Comparison of ENCODE assay signal across 8 cellular contexts in the genomic region with DNA sequence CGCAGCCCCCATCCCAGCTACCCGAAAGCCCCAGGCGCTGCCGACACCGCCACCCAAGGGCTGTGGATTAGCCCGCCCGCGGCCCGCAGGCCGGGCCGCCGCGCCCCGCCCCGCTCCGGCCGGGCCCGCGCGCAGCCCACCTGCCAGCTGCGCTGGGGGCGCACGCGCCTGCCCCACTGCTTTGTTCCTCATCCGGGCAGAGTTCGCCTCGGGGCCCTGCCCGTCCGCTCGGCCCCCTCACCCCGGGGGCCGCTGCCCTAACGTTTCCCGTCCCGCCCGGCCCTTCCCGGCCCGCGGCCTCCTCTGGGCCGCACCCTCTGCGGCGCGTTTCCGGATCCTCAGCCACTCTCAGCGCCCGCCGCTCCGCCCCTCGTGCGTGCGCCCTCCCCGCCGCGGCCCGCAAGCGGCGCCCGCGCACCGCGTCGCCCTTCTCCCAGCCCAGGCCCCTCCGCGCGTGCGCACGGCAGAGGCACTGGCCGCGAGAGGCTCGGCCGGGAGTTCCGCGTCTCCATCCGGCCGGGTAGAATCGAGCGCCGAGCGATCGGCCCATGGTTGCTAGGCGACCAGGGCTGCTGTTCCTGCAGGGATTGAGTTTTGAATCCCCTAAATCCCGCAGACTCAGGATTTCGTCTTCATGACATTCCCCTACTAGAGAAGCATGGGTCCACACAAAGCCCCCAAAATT. TPM values are rescaled to one million over a fixed set of nuclear protein-coding genes. Genes with fewer than 3 reads are reported as not detected.
DNase-seq lines count a peak whose midpoint lies in the region; TF ChIP-seq lines count a peak whose summit lies in the region.

A gene with protein sequence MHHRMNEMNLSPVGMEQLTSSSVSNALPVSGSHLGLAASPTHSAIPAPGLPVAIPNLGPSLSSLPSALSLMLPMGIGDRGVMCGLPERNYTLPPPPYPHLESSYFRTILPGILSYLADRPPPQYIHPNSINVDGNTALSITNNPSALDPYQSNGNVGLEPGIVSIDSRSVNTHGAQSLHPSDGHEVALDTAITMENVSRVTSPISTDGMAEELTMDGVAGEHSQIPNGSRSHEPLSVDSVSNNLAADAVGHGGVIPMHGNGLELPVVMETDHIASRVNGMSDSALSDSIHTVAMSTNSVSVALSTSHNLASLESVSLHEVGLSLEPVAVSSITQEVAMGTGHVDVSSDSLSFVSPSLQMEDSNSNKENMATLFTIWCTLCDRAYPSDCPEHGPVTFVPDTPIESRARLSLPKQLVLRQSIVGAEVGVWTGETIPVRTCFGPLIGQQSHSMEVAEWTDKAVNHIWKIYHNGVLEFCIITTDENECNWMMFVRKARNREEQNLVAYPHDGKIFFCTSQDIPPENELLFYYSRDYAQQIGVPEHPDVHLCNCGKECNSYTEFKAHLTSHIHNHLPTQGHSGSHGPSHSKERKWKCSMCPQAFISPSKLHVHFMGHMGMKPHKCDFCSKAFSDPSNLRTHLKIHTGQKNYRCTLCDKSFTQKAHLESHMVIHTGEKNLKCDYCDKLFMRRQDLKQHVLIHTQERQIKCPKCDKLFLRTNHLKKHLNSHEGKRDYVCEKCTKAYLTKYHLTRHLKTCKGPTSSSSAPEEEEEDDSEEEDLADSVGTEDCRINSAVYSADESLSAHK (minus strand): TSS at position 321 of the 685 bp plus-strand sequence. CDS start 622 bp downstream, outside the sequence.

- no peak within 1 kb of the TSS for H2BK12ac ChIP-seq in H9 (ENCODE audit: insufficient read length, low read depth, low read length)

- H3F3A ChIP-seq in neural cell (ENCODE audit: insufficient read depth, low read length, poor library complexity, severe bottlenecking) = no peaks in the 10 kb centered on the region

- H3K9me3 ChIP-seq in H9 (ENCODE audit: control insufficient read depth, low read depth, low read length) (no peaks in the 10 kb centered on the region), neural cell (ENCODE audit: low read length) (no peaks in the 10 kb centered on the region), stomach (no peaks in the 10 kb centered on the region)

- no peak within 1 kb of the TSS for H2BK120ac ChIP-seq in H9 (ENCODE audit: low read depth, low read length, poor library complexity, severe bottlenecking)

- TF ChIP-seq EP300 in neural cell (conservative IDR thresholded peaks at IDR 0.05; ENCODE audit: poor library complexity, severe bottlenecking) (peak; percentile 72), stomach (IDR thresholded peaks at IDR 0.05) (no peak)

- H3K9me3 Mint-ChIP-seq in H9 = no peaks in the 10 kb centered on the region

- WGBS in H9 (ENCODE audit: extremely low coverage, insufficient read length, low lambda C conversion rate) = no CpG with 5 or more reads among the region's 83 CpGs
- 0 to 1% (median 0%) methylated on average over 2 to 83 of the region's 83 CpGs for WGBS in stomach, 5 donors

- H4K8ac ChIP-seq in H9 (replicated peaks; ENCODE audit: insufficient read length, low read depth, low read length) = no peak within 1 kb of the TSS

- H2BK15ac ChIP-seq in H9 (ENCODE audit: low read depth, low read length) = no peak within 1 kb of the TSS

- H3K27me3 ChIP-seq in H9 (ENCODE audit: insufficient read depth, low read length) (no peaks in the 10 kb centered on the region), neural cell (ENCODE audit: insufficient read depth, low read depth, low read length) (no peaks in the 10 kb centered on the region), stomach (no peaks in the 10 kb centered on the region)

- H3K23ac ChIP-seq in H9 (ENCODE audit: insufficient read length, low read depth, low read length) = no peak within 1 kb of the TSS

- H3K9ac ChIP-seq in H9 (ENCODE audit: extremely low read depth, insufficient read length, low read length) (peak within 1 kb of the TSS; percentile 79), neural cell (ENCODE audit: low read length) (peak within 1 kb of the TSS; percentile 83)

- no peaks in the 10 kb centered on the region for H3K9me2 ChIP-seq in neural cell (ENCODE audit: insufficient read depth, low read length)

- H3K4me1 ChIP-seq in H9 (ENCODE audit: insufficient read depth, low read length) (no peaks in the 10 kb centered on the region), stomach (peaks cover 27 to 39% (median 35%) of the 10 kb centered on the region in 4 donors)

- H3K79me2 ChIP-seq in H9 (ENCODE audit: insufficient read depth, low read length) (peaks cover 16% of the 10 kb centered on the region; the same call in 1 of the 2 replicates), neural cell (replicated peaks; ENCODE audit: insufficient read depth, low read length) (peaks cover 38% of the 10 kb centered on the region)

- H3K4me2 ChIP-seq in H9 (ENCODE audit: insufficient read depth, insufficient read length, low read length) = peak within 1 kb of the TSS; percentile 100
- peak within 1 kb of the TSS; percentile 91 for H3K4me2 ChIP-seq in neural cell (ENCODE audit: low read length)

- no peak within 1 kb of the TSS for H3K4ac ChIP-seq in H9 (ENCODE audit: low read depth, low read length)

- peaks cover 8 to 13% (median 9%) of the 10 kb centered on the region in 3 experiments; a peak in 6 of 7 replicates for H3K36me3 Mint-ChIP-seq in H9 (ENCODE audit: insufficient read depth in 1 of 3, low read depth in 3 of 3)

- no peak within 1 kb of the TSS for H2AK5ac ChIP-seq in H9 (ENCODE audit: insufficient read length, low read length)

- H3K27ac Mint-ChIP-seq in H9 = peak within 1 kb of the TSS in 2 of 3 experiments; percentile 79 to 80; a peak in 4 of 7 replicates

- in situ Hi-C loops in G401 (cut with HindIII; ENCODE audit: low sequenced_read_pairs) = no loop called here

- TF ChIP-seq CTCF in H9 (conservative IDR thresholded peaks at IDR 0.05) = peak; percentile 53
- TF ChIP-seq CTCF in neural cell (IDR thresholded peaks at IDR 0.05; ENCODE audit: poor library complexity, severe bottlenecking) = peak; percentile 74
- TF ChIP-seq CTCF in stomach (IDR thresholded peaks at IDR 0.05) = peak in 2 of 7 experiments; percentile 47 to 49

- H3K4me3 ChIP-seq in neural cell (ENCODE audit: low read length) (peak within 1 kb of the TSS; percentile 73), stomach (peak within 1 kb of the TSS; percentile 83 to 92 (median 88))

- H2BK20ac ChIP-seq in H9 (ENCODE audit: low read depth, low read length, poor library complexity, severe bottlenecking) = no peak within 1 kb of the TSS

- peak in 1 of 4 donors; percentile 17 for TF ChIP-seq POLR2A in stomach (IDR thresholded peaks at IDR 0.05)

- H3K4me3 Mint-ChIP-seq in H9 = peak within 1 kb of the TSS; percentile 89 to 94

- peak within 1 kb of the TSS; percentile 73 for H4K5ac ChIP-seq in H9 (ENCODE audit: insufficient read length, low read depth, low read length)

- H2AFZ ChIP-seq in H9 (ENCODE audit: low read length) (peak within 1 kb of the TSS; percentile 12), neural cell (ENCODE audit: low read depth, low read length) (peak within 1 kb of the TSS; percentile 85)

- H3K36me3 ChIP-seq in neural cell (ENCODE audit: insufficient read depth, low read length) = no peaks in the 10 kb centered on the region
- peaks cover 9 to 20% (median 18%) of the 10 kb centered on the region in 4 donors for H3K36me3 ChIP-seq in stomach

- intact Hi-C loops in stomach (cut with DNase I; ENCODE audit: low total_unique reads) = no loop called here

- no peak within 1 kb of the TSS for H2BK5ac ChIP-seq in H9 (ENCODE audit: insufficient read length, low read length)

- H3K27ac ChIP-seq in H9 (ENCODE audit: insufficient read length, low read depth, low read length) (no peak within 1 kb of the TSS), neural cell (ENCODE audit: low read length) (peak within 1 kb of the TSS; percentile 83), stomach (peak within 1 kb of the TSS; percentile 73 to 88 (median 82))

- H4K91ac ChIP-seq in H9 (ENCODE audit: insufficient read length, low read depth, low read length) = no peak within 1 kb of the TSS

- peaks cover 4% of the 10 kb centered on the region; the same call in 1 of the 2 replicates for H3K27me3 Mint-ChIP-seq in H9 (ENCODE audit: low read depth)

- H3K14ac ChIP-seq in H9 (ENCODE audit: insufficient read depth, low read length) = peak within 1 kb of the TSS; percentile 23; the same call in 1 of the 2 replicates

- peak within 1 kb of the TSS; percentile 2 for H3K18ac ChIP-seq in H9 (ENCODE audit: insufficient read length, low read depth, low read length)

- peak; percentile 79 for TF ChIP-seq RAD21 in neural cell (conservative IDR thresholded peaks at IDR 0.05)

- H3K4me1 Mint-ChIP-seq in H9 = peaks cover 16 to 19% of the 10 kb centered on the region in 2 experiments

- H3K79me1 ChIP-seq in H9 (ENCODE audit: insufficient read depth, low read depth, low read length, poor library complexity, severe bottlenecking) = no peaks in the 10 kb centered on the region

- no peak within 1 kb of the TSS for H3K56ac ChIP-seq in H9 (ENCODE audit: insufficient read length, low read depth, low read length)

- H4K20me1 ChIP-seq in H9 (ENCODE audit: control insufficient read depth, insufficient read depth, insufficient read length) = no peaks in the 10 kb centered on the region
- H4K20me1 ChIP-seq in neural cell (ENCODE audit: insufficient read depth) = no peaks in the 10 kb centered on the region

- DNase-seq in G401 (ENCODE audit: low spot score) (peak; percentile 94), H9 (peak; percentile 98), M059J (ENCODE audit: low read depth) (peak; percentile 92), SHP77 (lab: John Stamatoyannopoulos, UW) (peak; percentile 91 to 95), fibroblast of the conjunctiva (ENCODE audit: low read depth) (peak; percentile 90), stomach (peak; percentile 95)
- peak; percentile 95 for DNase-seq in activated effector memory CD4-positive, alpha-beta T cell treated with anti-CD3 and anti-CD28 coated beads, Interleukin-2, amount 50 U/mL, for 16 hours

- H3T11ph ChIP-seq in H9 (ENCODE audit: low read length) = no peak within 1 kb of the TSS

- peaks cover 10% of the 10 kb centered on the region for H3K23me2 ChIP-seq in H9 (ENCODE audit: insufficient read length, low read depth, low read length, poor library complexity, severe bottlenecking)

RNA-seq across cellular contexts. Expression of the gene that starts here (rescaled TPM):
- 37.7 and 51.7 TPM in 2 replicates for total RNA-seq in G401 (2014; rRNA removed; shearing (Covaris generic))
- 19.9 and 24.4 TPM in 2 replicates for total RNA-seq in H9 (2021)
- 22.0 and 26.7 TPM in 2 replicates for total RNA-seq in M059J (2014; rRNA removed; shearing (Covaris generic))
- polyA plus RNA-seq in neural cell = 46.0 and 51.1 TPM in 2 replicates
- 51.6 and 54.4 TPM in 2 replicates for polyA minus RNA-seq in neural cell
- total RNA-seq in stomach = 100 to 1,000 TPM in 3 of 5 donors, 10 to 100 TPM in 2; 24.6 to 207 (median 104) TPM
- polyA plus RNA-seq in stomach = 10 to 100 TPM in 1 of 3 donors, 1 to 10 TPM in 2; 8.3 to 11.5 (median 9.3) TPM
